ENCODE assay signal across 12 cellular contexts in the genomic region with DNA sequence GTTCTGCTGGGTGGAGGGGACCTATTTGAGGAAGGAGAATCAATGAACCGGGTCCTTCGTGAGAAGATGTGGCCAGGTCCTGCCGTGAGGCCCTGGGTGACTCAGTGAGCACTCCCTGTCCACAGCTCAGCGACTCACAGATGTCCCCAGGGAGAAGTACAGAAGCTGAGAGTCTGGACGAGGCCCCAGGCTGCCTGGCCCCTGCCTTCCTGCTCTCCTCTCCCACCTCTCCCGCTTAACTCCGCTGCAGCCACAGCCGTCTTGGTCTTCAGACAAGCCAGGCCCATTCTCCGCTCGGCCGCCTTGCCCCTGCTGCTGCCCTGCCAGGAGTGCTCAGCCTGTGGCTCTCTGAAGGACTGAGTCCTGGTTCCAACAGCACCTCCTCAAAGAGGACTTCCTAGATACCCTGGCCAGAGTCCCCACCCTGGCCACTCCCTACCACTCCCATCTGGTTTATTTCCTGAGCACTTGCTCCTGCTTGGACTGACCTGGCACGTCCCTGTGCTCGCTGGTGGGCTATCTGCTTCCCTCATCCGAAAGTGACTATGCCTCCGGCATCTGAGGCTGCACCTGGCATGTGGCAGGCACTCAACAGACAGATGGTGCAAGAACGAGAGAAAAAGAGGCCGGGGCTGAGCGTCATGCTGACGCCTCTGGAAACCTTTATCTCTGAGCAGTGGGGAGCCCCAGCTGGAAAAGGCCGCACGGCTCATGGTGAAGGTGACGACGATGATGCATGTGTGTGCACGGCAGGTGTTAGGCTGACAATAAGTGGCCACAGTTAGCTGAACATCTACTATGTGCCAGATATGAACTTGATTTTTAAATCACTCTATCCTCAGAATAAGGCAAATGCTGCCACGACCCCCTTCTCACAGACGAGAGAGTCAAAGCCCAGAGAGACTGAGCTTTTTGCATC. TPM values are rescaled to one million over a fixed set of nuclear protein-coding genes. Genes with fewer than 3 reads are reported as not detected.
DNase-seq lines count a peak whose midpoint lies in the region; ATAC-seq and TF ChIP-seq lines count a peak whose summit lies in the region.
"Had no signal": no experiment of that assay in that cellular context is flagged by ENCODE, and none has a peak within 500 bp of the region (broad histone marks: within the 10 kb centered on the region; RNA-seq: fewer than 3 reads in every experiment).

No MANE protein-coding gene starts in this region.

- no peak overlapping the region for H3K4me3 Mint-ChIP-seq in activated T-cell treated with anti-CD3 and anti-CD28 coated beads, Interleukin-2, amount 50 U/mL, for 24 hours

- peaks cover 11% of the 10 kb centered on the region for H3K4me1 ChIP-seq in mesenchymal stem cell (ENCODE audit: control insufficient read depth, insufficient read depth, low read depth, low read length)
- H3K4me1 ChIP-seq: vagina had no signal

- H2BK120ac ChIP-seq in mesenchymal stem cell (ENCODE audit: low read depth, low read length) = no peak overlapping the region

- H3K27ac ChIP-seq in mesenchymal stem cell (ENCODE audit: low read length, poor library complexity, severe bottlenecking) = no peak overlapping the region
- H3K27ac ChIP-seq: vagina had no signal

- H3K4me3 ChIP-seq in GM12865 (ENCODE audit: low read depth, low read length) (peak overlapping the region; percentile 58), mesenchymal stem cell (ENCODE audit: insufficient read depth in 1 of 2, low read depth in 1 of 2, low read length in 2 of 2) (no peak overlapping the region)
- H3K4me3 ChIP-seq: smooth muscle cell, vagina had no signal

- no peak overlapping the region for H4K8ac ChIP-seq in mesenchymal stem cell (ENCODE audit: low read length)

- H3K27me3 ChIP-seq in mesenchymal stem cell (ENCODE audit: control insufficient read depth in 1 of 2, insufficient read depth in 1 of 2, low read length in 2 of 2) = peaks cover 0 to 4% of the 10 kb centered on the region in 2 experiments
- H3K27me3 ChIP-seq: vagina had no signal

- peak overlapping the region; percentile 12 for H2BK15ac ChIP-seq in mesenchymal stem cell (ENCODE audit: low read depth, poor library complexity, severe bottlenecking)

- H3K27me3 Mint-ChIP-seq in activated T-cell treated with anti-CD3 and anti-CD28 coated beads, Interleukin-2, amount 50 U/mL, for 24 hours = no peaks in the 10 kb centered on the region

- no peaks in the 10 kb centered on the region for H3K9me3 ChIP-seq in mesenchymal stem cell (ENCODE audit: control insufficient read depth, low read length)
- H3K9me3 ChIP-seq: vagina had no signal

- H2AK5ac ChIP-seq in mesenchymal stem cell (ENCODE audit: low read length, severe bottlenecking) = peak overlapping the region; percentile 61

- no peak overlapping the region for H3K4ac ChIP-seq in mesenchymal stem cell (ENCODE audit: low read depth in 1 of 2, low read length in 2 of 2)

- H2AFZ ChIP-seq in mesenchymal stem cell (ENCODE audit: low read depth, low read length) = peak overlapping the region; percentile 58

- no peaks in the 10 kb centered on the region for H3K9me3 Mint-ChIP-seq in activated T-cell treated with anti-CD3 and anti-CD28 coated beads, Interleukin-2, amount 50 U/mL, for 24 hours

- WGBS in mesenchymal stem cell = 74% methylated on average over 26 of the region's 26 CpGs

- H3K23ac ChIP-seq in mesenchymal stem cell (ENCODE audit: low read length in 2 of 2) = no peak overlapping the region

- peak overlapping the region in 1 of 2 experiments; percentile 57 for H3K14ac ChIP-seq in mesenchymal stem cell (ENCODE audit: low read length in 2 of 2)

- no peaks in the 10 kb centered on the region for H3K36me3 Mint-ChIP-seq in activated T-cell treated with anti-CD3 and anti-CD28 coated beads, Interleukin-2, amount 50 U/mL, for 24 hours (ENCODE audit: low read depth)

- no peak overlapping the region for H2BK5ac ChIP-seq in mesenchymal stem cell (ENCODE audit: low read depth, low read length, poor library complexity, severe bottlenecking)

- DNase-seq in GM12865 (ENCODE audit: low read depth) (peak; percentile 92), NCI-H1694 (lab: John Stamatoyannopoulos, UW) (peak; percentile 85), mesenchymal stem cell (no peak), NCI-H2081 treated with DMSO at 0.1 percent for 48 hours (lab: John Stamatoyannopoulos, UW) (no peak), medulla oblongata (ENCODE audit: extremely low spot score) (no peak)
- no peak for DNase-seq in stimulated activated CD4-positive, alpha-beta T cell treated with anti-CD3 and anti-CD28 coated beads, Interleukin-12 subunit alpha, Interleukin-12 subunit beta, amount 100 ng/mL, for 4 hours
- no peak for DNase-seq in activated T-cell treated with anti-CD3 and anti-CD28 coated beads, Interleukin-2, amount 50 U/mL, for 24 hours
- DNase-seq: activated CD4-positive, alpha-beta T cell treated with anti-CD3 and anti-CD28 coated beads, Interleukin-2, amount 50 U/mL, for 48 hours had no signal

- H3K4me1 Mint-ChIP-seq in activated T-cell treated with anti-CD3 and anti-CD28 coated beads, Interleukin-2, amount 50 U/mL, for 24 hours (ENCODE audit: low read depth) = peaks cover 10% of the 10 kb centered on the region

- H3K36me3 ChIP-seq in mesenchymal stem cell (ENCODE audit: control insufficient read depth in 1 of 2, insufficient read depth in 2 of 2, low read depth in 1 of 2, low read length in 2 of 2) = no peaks in the 10 kb centered on the region
- H3K36me3 ChIP-seq: vagina had no signal

- no peak overlapping the region for H2BK12ac ChIP-seq in mesenchymal stem cell (ENCODE audit: low read length in 2 of 2)

- no peak overlapping the region for H3K27ac Mint-ChIP-seq in activated T-cell treated with anti-CD3 and anti-CD28 coated beads, Interleukin-2, amount 50 U/mL, for 24 hours

- no peak overlapping the region for H3K18ac ChIP-seq in mesenchymal stem cell (ENCODE audit: low read depth in 1 of 2, low read length in 2 of 2)

- no peak overlapping the region for H3K9ac ChIP-seq in mesenchymal stem cell (ENCODE audit: low read length)

- peak; percentile 57 for ATAC-seq in GM21619 (IDR thresholded peaks at IDR 0.05; ENCODE audit: unreplicated experiment)

- TF ChIP-seq CTCF in GM12865 (IDR thresholded peaks at IDR 0.05; ENCODE audit: insufficient read depth, low read depth, low read length, missing control alignments) = no peak

- H3K79me1 ChIP-seq in mesenchymal stem cell (replicated peaks; ENCODE audit: low read length, poor library complexity, severe bottlenecking) = no peaks in the 10 kb centered on the region

- H4K91ac ChIP-seq in mesenchymal stem cell (ENCODE audit: low read length) = no peak overlapping the region

- H3K4me2 ChIP-seq in mesenchymal stem cell (ENCODE audit: low read length, poor library complexity, severe bottlenecking) = no peak overlapping the region
- H3K4me2 ChIP-seq: smooth muscle cell had no signal

RNA-seq across cellular contexts. Expression of gene TNFRSF13B, which starts 9.2 kb away (rescaled TPM):
- polyA plus RNA-seq in mesenchymal stem cell (2013, experiment 1 of 2) = not detected
- polyA plus RNA-seq in mesenchymal stem cell (2013, experiment 2 of 2) = not detected
- polyA plus RNA-seq: keratinocyte, smooth muscle cell had no signal

Comparison
In these comparisons a context has a peak if more than half of its experiments do, and no peak if none do; other contexts are left out.
1. DNase-seq: peak in GM12865 (single experiment) and NCI-H1694 (single experiment); none in mesenchymal stem cell (single experiment), stimulated activated CD4-positive, alpha-beta T cell treated with anti-CD3 and anti-CD28 coated beads, Interleukin-12 subunit alpha, Interleukin-12 subunit beta, amount 100 ng/mL, for 4 hours (single experiment), activated T-cell treated with anti-CD3 and anti-CD28 coated beads, Interleukin-2, amount 50 U/mL, for 24 hours (single experiment), NCI-H2081 treated with DMSO at 0.1 percent for 48 hours (single experiment) and medulla oblongata (single experiment).